1 cellular context compared by ENCODE assay signal in genomic region chr16:89422905-89423630, GRCh38.
TF ChIP-seq lines count a peak whose summit lies in the region.

No MANE protein-coding gene starts in this region.

TF ChIP-seq in HepG2, 621 proteins besides CTCF, POLR2A, EP300 and RAD21 (continued from another document and continues in another):
- no peak for TF ChIP-seq POGK (CRISPR knock-in tag; conservative IDR thresholded peaks at IDR 0.05)
- peak; percentile 62 for TF ChIP-seq SP5 (CRISPR knock-in tag; IDR thresholded peaks at IDR 0.05; ENCODE audit: borderline replicate concordance, low read depth)
- no peak for TF ChIP-seq ZNF749 (CRISPR knock-in tag; IDR thresholded peaks at IDR 0.05; ENCODE audit: borderline replicate concordance)
- TF ChIP-seq ZNF468 (CRISPR knock-in tag; IDR thresholded peaks at IDR 0.05), result no peak
- TF ChIP-seq IRX3 (CRISPR knock-in tag; IDR thresholded peaks at IDR 0.05; ENCODE audit: borderline replicate concordance, low read depth), result 0 out of 2 replicates have a peak, but pooled peaks have one; percentile 49
- TF ChIP-seq ZFYVE20 (CRISPR knock-in tag; IDR thresholded peaks at IDR 0.05; ENCODE audit: borderline replicate concordance, low read depth), result no peak
- no peak for TF ChIP-seq ZNF143 (CRISPR knock-in tag; IDR thresholded peaks at IDR 0.05)
- TF ChIP-seq GLI4 (CRISPR knock-in tag; IDR thresholded peaks at IDR 0.05; ENCODE audit: borderline replicate concordance), result no peak
- TF ChIP-seq MED1 (CRISPR knock-in tag; IDR thresholded peaks at IDR 0.05), result peak; percentile 65
- no peak for TF ChIP-seq EZH2 (conservative IDR thresholded peaks at IDR 0.05; ENCODE audit: low read depth, low read length)
- TF ChIP-seq MEIS1 (CRISPR knock-in tag; IDR thresholded peaks at IDR 0.05; ENCODE audit: borderline replicate concordance), result peak; percentile 67; the same call in 1 of the 2 replicates
- TF ChIP-seq FIP1L1 (IDR thresholded peaks at IDR 0.05; ENCODE audit: borderline replicate concordance, insufficient read depth, low read depth, low read length), result no peak
- TF ChIP-seq FOXA1 (IDR thresholded peaks at IDR 0.05), result no peak
- TF ChIP-seq FOXA1 (CRISPR knock-in tag; IDR thresholded peaks at IDR 0.05), result peak; percentile 83
- TF ChIP-seq MYNN (CRISPR knock-in tag; IDR thresholded peaks at IDR 0.05; ENCODE audit: low read depth), result no peak
- TF ChIP-seq MTA3 (CRISPR knock-in tag; IDR thresholded peaks at IDR 0.05), result no peak
- TF ChIP-seq ZBTB40 (IDR thresholded peaks at IDR 0.05), result no peak
- no peak for TF ChIP-seq ZBTB40 (CRISPR knock-in tag; IDR thresholded peaks at IDR 0.05)
- no peak for TF ChIP-seq ZNF44 (CRISPR knock-in tag; IDR thresholded peaks at IDR 0.05)
- TF ChIP-seq KLF15 (CRISPR knock-in tag; IDR thresholded peaks at IDR 0.05; ENCODE audit: borderline replicate concordance), result no peak
- TF ChIP-seq ZNF562 (CRISPR knock-in tag; IDR thresholded peaks at IDR 0.05; ENCODE audit: borderline replicate concordance), result no peak
- no peak for TF ChIP-seq MLX (CRISPR knock-in tag; IDR thresholded peaks at IDR 0.05)
- TF ChIP-seq ATF4 (CRISPR knock-in tag; IDR thresholded peaks at IDR 0.05), result no peak
- peak; percentile 78; the same call in 1 of the 2 replicates for TF ChIP-seq MXD4 (CRISPR knock-in tag; IDR thresholded peaks at IDR 0.05)
- TF ChIP-seq HINFP (CRISPR knock-in tag; IDR thresholded peaks at IDR 0.05; ENCODE audit: low read depth), result no peak
- no peak for TF ChIP-seq ZBTB7A (CRISPR knock-in tag; IDR thresholded peaks at IDR 0.05)
- TF ChIP-seq NR1H2 (CRISPR knock-in tag; IDR thresholded peaks at IDR 0.05; ENCODE audit: borderline replicate concordance, low read depth), result no peak
- no peak for TF ChIP-seq ZNF674 (CRISPR knock-in tag; IDR thresholded peaks at IDR 0.05; ENCODE audit: low read depth)
- TF ChIP-seq CBFB (CRISPR knock-in tag; IDR thresholded peaks at IDR 0.05), result no peak
- TF ChIP-seq ZNF841 (CRISPR knock-in tag; IDR thresholded peaks at IDR 0.05; ENCODE audit: borderline replicate concordance), result no peak
- TF ChIP-seq HOXA7 (CRISPR knock-in tag; IDR thresholded peaks at IDR 0.05), result no peak
- TF ChIP-seq ZNF605 (CRISPR knock-in tag; IDR thresholded peaks at IDR 0.05), result peak; percentile 79
- TF ChIP-seq MNT (IDR thresholded peaks at IDR 0.05), result 0 out of 2 replicates have a peak, but pooled peaks have one; percentile 4
- TF ChIP-seq GABPA (IDR thresholded peaks at IDR 0.05; ENCODE audit: low read depth, low read length), result no peak
- TF ChIP-seq GABPA (CRISPR knock-in tag; IDR thresholded peaks at IDR 0.05; ENCODE audit: low read depth), result no peak
- peak; percentile 45; the same call in 1 of the 2 replicates for TF ChIP-seq ZNF362 (CRISPR knock-in tag; IDR thresholded peaks at IDR 0.05; ENCODE audit: borderline replicate concordance)
- TF ChIP-seq TRIM22 (IDR thresholded peaks at IDR 0.05), result no peak
- no peak for TF ChIP-seq ZNF790 (CRISPR knock-in tag; IDR thresholded peaks at IDR 0.05; ENCODE audit: borderline replicate concordance)
- TF ChIP-seq ESRRA (CRISPR knock-in tag; IDR thresholded peaks at IDR 0.05; ENCODE audit: low read depth), result 0 out of 2 replicates have a peak, but pooled peaks have one; percentile 30
- TF ChIP-seq NCOA5 (CRISPR knock-in tag; IDR thresholded peaks at IDR 0.05), result no peak
- TF ChIP-seq DZIP1 (CRISPR knock-in tag; IDR thresholded peaks at IDR 0.05), result no peak
- 0 out of 2 replicates have a peak, but pooled peaks have one; percentile 66 for TF ChIP-seq ZNF598 (CRISPR knock-in tag; IDR thresholded peaks at IDR 0.05; ENCODE audit: borderline replicate concordance)
- TF ChIP-seq ZNF30 (CRISPR knock-in tag; IDR thresholded peaks at IDR 0.05), result no peak
- TF ChIP-seq KDM4B (CRISPR knock-in tag; IDR thresholded peaks at IDR 0.05), result no peak
